In genomic region chr5:158385982-158386381, GRCh38 we compare ENCODE assay signal across 20 cellular contexts.
"Had no signal": no experiment of that assay in that cellular context is flagged by ENCODE, and none has a peak within 500 bp of the region (broad histone marks: within the 10 kb centered on the region; RNA-seq: fewer than 3 reads in every experiment).

No MANE protein-coding gene starts in this region.

- H3K4me3 ChIP-seq: mucosa of descending colon, tibial nerve, uterus had no signal

- DNase-seq: activated B cell treated with CpG ODN at 0.5 μM for 24 hours; activated CD4-positive, alpha-beta T cell treated with anti-CD3 and anti-CD28 coated beads, Interleukin-2, amount 10 ng/mL, durations not matched to agents 24 days and 14 days; activated CD8-positive, alpha-beta memory T cell treated with anti-CD3 and anti-CD28 coated beads, Interleukin-2, amount 50 U/mL, for 4 hours; activated CD8-positive, alpha-beta T cell treated with anti-CD3 and anti-CD28 coated beads, Interleukin-2, amount 10 ng/mL, durations not matched to agents 7 days and 5 days; activated gamma-delta T cell; activated T-cell treated with anti-CD3 and anti-CD28 coated beads, Interleukin-2, amount 50 U/mL, for 48 hours; amniotic stem cell; effector memory CD4-positive, alpha-beta T cell; islet precursor cell; mucosa of descending colon; naive thymus-derived CD8-positive, alpha-beta T cell; posterior cingulate gyrus; stimulated activated CD4-positive, alpha-beta T cell treated with anti-CD3 and anti-CD28 coated beads, Interleukin-15, amount 100 ng/mL, for 24 hours; stimulated activated CD4-positive, alpha-beta T cell treated with anti-CD3 and anti-CD28 coated beads, Interleukin-4, amount 100 ng/mL, for 1 hour; stimulated activated naive CD4-positive, alpha-beta T cell treated with Interleukin-2 at 50 U/mL for 16 hours; substantia nigra; uterus had no signal

- H3K27me3 ChIP-seq: neutrophil, tibial nerve, uterus had no signal

- H3K27ac ChIP-seq: tibial nerve, uterus had no signal

- H3K36me3 ChIP-seq: neutrophil, tibial nerve, uterus had no signal

- ATAC-seq: activated CD8-positive, alpha-beta T cell treated with anti-CD3 and anti-CD28 coated beads, Interleukin-2, amount 10 ng/mL, durations not matched to agents 7 days and 5 days; left lobe of liver; mucosa of descending colon; naive thymus-derived CD8-positive, alpha-beta T cell had no signal

- H3K9me3 ChIP-seq: mucosa of descending colon, neutrophil, tibial nerve, uterus had no signal
